Comparison of ENCODE assay signal across 9 cellular contexts in the genomic region with DNA sequence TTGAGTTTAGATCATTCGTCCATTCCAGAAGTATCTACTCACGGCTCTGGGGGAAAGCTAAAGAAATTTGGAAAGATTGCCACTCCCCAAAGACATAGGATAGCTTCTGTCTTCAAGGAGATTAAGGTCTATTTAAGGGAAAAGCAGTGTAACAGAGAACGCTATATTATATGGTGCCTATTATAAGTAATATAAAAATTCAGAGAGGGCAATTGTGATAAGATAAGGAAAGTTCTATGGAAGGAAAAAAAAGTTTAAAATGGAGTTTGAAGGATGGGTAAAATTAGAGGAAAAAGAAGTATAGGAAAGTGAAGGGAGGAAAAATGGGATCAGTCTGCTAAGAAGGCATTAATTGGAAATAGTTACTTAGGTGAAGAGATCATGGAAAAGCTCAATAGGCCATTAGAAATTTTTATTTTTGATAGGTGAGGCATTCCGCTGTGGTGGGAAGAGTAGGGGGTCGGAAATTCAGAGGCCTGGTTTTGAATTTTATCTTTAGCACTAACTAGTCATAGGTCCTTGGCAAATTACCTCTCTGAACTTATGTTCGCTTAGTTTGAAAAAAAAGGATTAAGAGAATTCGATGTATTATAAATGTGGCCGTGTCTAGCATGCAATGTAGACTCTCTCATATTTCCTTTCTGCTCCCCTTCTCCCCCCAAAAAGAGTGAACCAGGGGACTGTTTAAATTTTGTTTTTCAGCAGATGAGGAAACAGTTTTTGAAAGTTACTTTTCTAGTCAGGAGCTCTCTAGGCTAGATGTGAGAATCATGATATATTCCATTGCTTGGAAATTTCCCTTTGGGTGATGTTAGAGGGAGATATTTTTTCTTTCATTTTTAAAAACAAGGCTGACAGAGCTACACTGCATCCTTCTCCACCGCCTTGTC. TPM values are rescaled to one million over a fixed set of nuclear protein-coding genes. Genes with fewer than 3 reads are reported as not detected.
DNase-seq lines count a peak whose midpoint lies in the region; ATAC-seq, FAIRE-seq and TF ChIP-seq lines count a peak whose summit lies in the region.
"Had no signal": no experiment of that assay in that cellular context is flagged by ENCODE, and none has a peak within 500 bp of the region (broad histone marks: within the 10 kb centered on the region; RNA-seq: fewer than 3 reads in every experiment).

No MANE protein-coding gene starts in this region.

- CTCF ChIA-PET in activated CD8-positive, alpha-beta T cell treated with anti-CD3 and anti-CD28 coated beads for 36 hours (lab: Charles Lee), result interaction anchor here (0.7 to 2.0 kb wide), 5 partner anchors 10 to 247 kb away, joined by 3 to 9 read pairs (median 3); no protein-coding TSS in a partner anchor

- no peaks in the 10 kb centered on the region for H3K36me3 ChIP-seq in iPS DF 6.9 (ENCODE audit: control insufficient read depth, insufficient read depth, low read length)

- POLR2A ChIA-PET in activated CD8-positive, alpha-beta T cell treated with anti-CD3 and anti-CD28 coated beads for 36 hours (lab: Charles Lee), result interaction anchor here (1.1 to 1.3 kb wide), 2 partner anchors 8 to 14 kb away, joined by 3 to 5 read pairs; no protein-coding TSS in a partner anchor

- no peak overlapping the region for H3K27ac ChIP-seq in iPS DF 6.9 (ENCODE audit: low read length)

- H3K4me3 Mint-ChIP-seq in activated CD8-positive, alpha-beta T cell treated with anti-CD3 and anti-CD28 coated beads for 36 hours, result peak overlapping the region; percentile 96
- peak overlapping the region; percentile 92 for H3K4me3 Mint-ChIP-seq in stimulated activated memory B cell treated with anti-CD40 and anti-IgM and Interleukin-4, amounts not matched to agents 10 μg/mL and 1 μg/mL and 100 μg/mL, for 72 hours

- WGBS in iPS DF 6.9 (ENCODE audit: insufficient coverage, insufficient read length), result no CpG with 5 or more reads among the region's 9 CpGs

- FAIRE-seq in GM12892 (lab: Jason Lieb, UNC), result no peak

- no peak for TF ChIP-seq POLR2A in GM12892 (IDR thresholded peaks at IDR 0.05; ENCODE audit: low read depth, low read length)

- H3K27me3 Mint-ChIP-seq in activated CD8-positive, alpha-beta T cell treated with anti-CD3 and anti-CD28 coated beads for 36 hours, result no peaks in the 10 kb centered on the region
- H3K27me3 Mint-ChIP-seq in stimulated activated memory B cell treated with anti-CD40 and anti-IgM and Interleukin-4, amounts not matched to agents 10 μg/mL and 1 μg/mL and 100 μg/mL, for 72 hours, result no peaks in the 10 kb centered on the region

- H3K9me3 Mint-ChIP-seq in activated CD8-positive, alpha-beta T cell treated with anti-CD3 and anti-CD28 coated beads for 36 hours, result no peaks in the 10 kb centered on the region
- no peaks in the 10 kb centered on the region for H3K9me3 Mint-ChIP-seq in stimulated activated memory B cell treated with anti-CD40 and anti-IgM and Interleukin-4, amounts not matched to agents 10 μg/mL and 1 μg/mL and 100 μg/mL, for 72 hours

- H3K4me1 ChIP-seq in iPS DF 6.9 (ENCODE audit: control insufficient read depth, insufficient read depth, low read length), result no peaks in the 10 kb centered on the region

- ATAC-seq in activated CD8-positive, alpha-beta T cell treated with anti-CD3 and anti-CD28 coated beads for 36 hours, result no peak
- no peak for ATAC-seq in stimulated activated memory B cell treated with anti-CD40 and anti-IgM and Interleukin-4, amounts not matched to agents 10 μg/mL and 1 μg/mL and 100 μg/mL, for 72 hours
- ATAC-seq in GM21515 (IDR thresholded peaks at IDR 0.05; ENCODE audit: unreplicated experiment), result no peak

- intact Hi-C loops in activated CD8-positive, alpha-beta T cell treated with anti-CD3 and anti-CD28 coated beads for 36 hours (cut with micrococcal nuclease), result no loop called here

- no peak for DNase-seq in HFF-Myc (ENCODE audit: extremely low read depth, low read depth)
- DNase-seq in activated CD8-positive, alpha-beta T cell treated with anti-CD3 and anti-CD28 coated beads for 36 hours, result no peak
- DNase-seq in iPS DF 6.9 (ENCODE audit: low read depth, low spot score), result no peak
- no peak for DNase-seq in SW 1271 (lab: John Stamatoyannopoulos, UW)
- DNase-seq in GM12892 (ENCODE audit: insufficient read length), result no peak
- DNase-seq in putamen (ENCODE audit: low spot score), result no peak

- no peaks in the 10 kb centered on the region for H3K9me3 ChIP-seq in iPS DF 6.9 (ENCODE audit: control insufficient read depth, insufficient read depth, low read length)

- H3K27ac Mint-ChIP-seq in activated CD8-positive, alpha-beta T cell treated with anti-CD3 and anti-CD28 coated beads for 36 hours, result peak overlapping the region; percentile 96
- H3K27ac Mint-ChIP-seq in stimulated activated memory B cell treated with anti-CD40 and anti-IgM and Interleukin-4, amounts not matched to agents 10 μg/mL and 1 μg/mL and 100 μg/mL, for 72 hours, result peak overlapping the region; percentile 98

- H3K4me3 ChIP-seq in HFF-Myc (replicated peaks; ENCODE audit: low read depth, low read length), result peak overlapping the region; percentile 95
- peak overlapping the region; percentile 16; the same call in 1 of the 2 replicates for H3K4me3 ChIP-seq in iPS DF 6.9 (ENCODE audit: low read length)

- H3K4me1 Mint-ChIP-seq in activated CD8-positive, alpha-beta T cell treated with anti-CD3 and anti-CD28 coated beads for 36 hours (ENCODE audit: low read depth), result peaks cover 34% of the 10 kb centered on the region
- peaks cover 52% of the 10 kb centered on the region for H3K4me1 Mint-ChIP-seq in stimulated activated memory B cell treated with anti-CD40 and anti-IgM and Interleukin-4, amounts not matched to agents 10 μg/mL and 1 μg/mL and 100 μg/mL, for 72 hours

- peaks cover 16% of the 10 kb centered on the region for H3K36me3 Mint-ChIP-seq in activated CD8-positive, alpha-beta T cell treated with anti-CD3 and anti-CD28 coated beads for 36 hours (ENCODE audit: low read depth)
- peaks cover 5% of the 10 kb centered on the region for H3K36me3 Mint-ChIP-seq in stimulated activated memory B cell treated with anti-CD40 and anti-IgM and Interleukin-4, amounts not matched to agents 10 μg/mL and 1 μg/mL and 100 μg/mL, for 72 hours

- no peak for TF ChIP-seq CTCF in HFF-Myc (IDR thresholded peaks at IDR 0.05; ENCODE audit: low read depth, low read length, missing control alignments)
- no peak for TF ChIP-seq CTCF in activated CD8-positive, alpha-beta T cell treated with anti-CD3 and anti-CD28 coated beads for 36 hours (IDR thresholded peaks at IDR 0.05)

- H3K27me3 ChIP-seq in iPS DF 6.9 (ENCODE audit: control insufficient read depth, insufficient read depth, low read length), result no peaks in the 10 kb centered on the region

RNA-seq across cellular contexts. Expression of a gene that starts 0.9 kb away (rescaled TPM):
- total RNA-seq in activated CD8-positive, alpha-beta T cell treated with anti-CD3 and anti-CD28 coated beads for 36 hours, result 100 to 1,000 TPM; 103 TPM
- 50.7 TPM for polyA plus RNA-seq in GM12892 (2012; ENCODE audit: missing spikeins)

RNA-seq across cellular contexts. Expression of a gene that starts 19.2 kb away (rescaled TPM):
- not detected for total RNA-seq in activated CD8-positive, alpha-beta T cell treated with anti-CD3 and anti-CD28 coated beads for 36 hours
- polyA plus RNA-seq in GM12892 (2012; ENCODE audit: missing spikeins), result 0.38 TPM
- total RNA-seq: HT-29 had no signal
